1 cellular context compared by ENCODE assay signal in the genomic region with DNA sequence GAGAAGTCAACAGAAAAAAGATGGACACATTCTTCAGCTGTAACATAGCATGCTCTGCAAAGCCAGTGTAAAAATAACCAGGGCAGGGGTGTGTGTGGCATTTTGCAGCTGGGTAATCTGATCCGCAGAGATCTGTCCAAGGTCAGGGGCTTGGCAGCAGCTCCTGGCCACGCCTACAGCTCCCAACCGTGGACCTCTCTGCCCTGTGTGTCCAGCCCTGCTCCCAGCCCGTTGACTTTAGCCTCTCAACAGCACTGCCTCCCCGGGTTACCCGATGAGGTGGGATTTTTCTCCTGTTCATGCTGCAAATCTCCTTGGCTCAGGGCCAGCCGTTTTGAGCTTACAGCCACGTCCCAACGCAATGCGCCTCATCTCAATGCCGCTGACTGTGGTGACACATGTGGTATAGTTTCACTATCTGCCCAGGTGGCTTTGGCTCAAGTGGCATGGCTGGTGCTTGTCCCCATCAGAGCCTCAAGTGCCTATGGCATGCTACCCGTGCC.
TF ChIP-seq lines count a peak whose summit lies in the region.

No MANE protein-coding gene starts in this region.

TF ChIP-seq in HepG2, 621 proteins besides CTCF, POLR2A, EP300 and RAD21 (continued from another document):
- TF ChIP-seq ZNF574 (CRISPR knock-in tag; IDR thresholded peaks at IDR 0.05) (peak; percentile 27; the same call in 1 of the 2 replicates), PAXIP1 (CRISPR knock-in tag; conservative IDR thresholded peaks at IDR 0.05) (peak; percentile 28; the same call in 1 of the 2 replicates)
- TF ChIP-seq, protein P1, sequence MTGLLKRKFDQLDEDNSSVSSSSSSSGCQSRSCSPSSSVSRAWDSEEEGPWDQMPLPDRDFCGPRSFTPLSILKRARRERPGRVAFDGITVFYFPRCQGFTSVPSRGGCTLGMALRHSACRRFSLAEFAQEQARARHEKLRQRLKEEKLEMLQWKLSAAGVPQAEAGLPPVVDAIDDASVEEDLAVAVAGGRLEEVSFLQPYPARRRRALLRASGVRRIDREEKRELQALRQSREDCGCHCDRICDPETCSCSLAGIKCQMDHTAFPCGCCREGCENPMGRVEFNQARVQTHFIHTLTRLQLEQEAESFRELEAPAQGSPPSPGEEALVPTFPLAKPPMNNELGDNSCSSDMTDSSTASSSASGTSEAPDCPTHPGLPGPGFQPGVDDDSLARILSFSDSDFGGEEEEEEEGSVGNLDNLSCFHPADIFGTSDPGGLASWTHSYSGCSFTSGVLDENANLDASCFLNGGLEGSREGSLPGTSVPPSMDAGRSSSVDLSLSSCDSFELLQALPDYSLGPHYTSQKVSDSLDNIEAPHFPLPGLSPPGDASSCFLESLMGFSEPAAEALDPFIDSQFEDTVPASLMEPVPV (CRISPR knock-in tag; IDR thresholded peaks at IDR 0.05) = 0 out of 2 replicates have a peak, but pooled peaks have one; percentile 43
